Comparison of ENCODE assay signal across 8 cellular contexts in the genomic region with DNA sequence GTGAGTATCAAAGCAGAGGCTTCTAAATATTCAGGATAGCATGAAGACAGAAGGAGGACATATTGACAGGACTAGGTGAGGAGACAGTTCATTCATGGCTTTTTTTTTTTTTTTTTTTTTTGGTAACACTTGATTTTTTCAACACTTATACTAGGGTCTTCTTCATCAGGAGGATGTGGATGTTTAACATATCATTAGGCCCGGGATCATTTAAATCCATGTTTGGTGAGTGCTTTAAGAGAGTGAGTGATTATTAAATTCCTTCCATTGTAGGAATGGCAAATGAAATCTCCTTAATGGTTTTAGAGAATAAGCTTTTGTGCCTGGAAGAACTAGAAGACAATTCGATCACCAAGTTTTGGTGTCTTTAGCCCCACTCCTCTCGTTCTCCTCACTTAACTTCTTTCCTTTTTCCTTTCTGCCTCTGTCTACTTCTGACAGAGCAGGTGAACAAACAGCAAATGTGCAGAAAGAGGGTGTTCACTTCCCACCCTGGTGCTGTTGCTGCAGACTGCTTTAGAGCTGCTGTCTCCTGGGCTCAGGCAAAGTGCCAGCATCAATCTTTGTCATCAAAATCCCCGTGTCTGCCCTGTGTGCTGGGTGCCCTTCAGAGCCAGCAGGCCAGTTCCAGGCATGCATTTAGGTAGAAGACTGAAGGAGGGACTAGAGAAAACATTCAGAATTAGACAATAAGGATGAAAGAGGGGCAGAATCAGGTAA. TPM values are rescaled to one million over a fixed set of nuclear protein-coding genes. Genes with fewer than 3 reads are reported as not detected.
A peak's percentile ranks its signal among the peaks of the same experiment; 100 is the strongest.
DNase-seq lines count a peak whose midpoint lies in the region; ATAC-seq, FAIRE-seq and TF ChIP-seq lines count a peak whose summit lies in the region.

No MANE protein-coding gene starts in this region.

- no peak for FAIRE-seq in H54 (lab: Jason Lieb, UNC)

- peaks cover 39% of the 10 kb centered on the region for H3K4me1 ChIP-seq in psoas muscle

- TF ChIP-seq CTCF in WERI-Rb-1 (IDR thresholded peaks at IDR 0.05; ENCODE audit: low read depth, low read length) (no peak), psoas muscle (IDR thresholded peaks at IDR 0.05) (no peak)

- H3K27ac ChIP-seq in WERI-Rb-1 (no peak overlapping the region), psoas muscle (peak overlapping the region; percentile 86)

- H3K9me3 ChIP-seq in WERI-Rb-1 (ENCODE audit: severe bottlenecking) (no peaks in the 10 kb centered on the region), psoas muscle (no peaks in the 10 kb centered on the region)

- intact Hi-C loops in psoas muscle (cut with DNase I) = loop anchor here (1.0 to 2.0 kb wide), 3 partner anchors 23 to 36 kb away; a partner anchor contains a TSS

- TF ChIP-seq POLR2A in erythroblast (IDR thresholded peaks at IDR 0.05; ENCODE audit: low read length) (no peak), H54 (IDR thresholded peaks at IDR 0.05; ENCODE audit: low read depth, low read length) (no peak)

- H3K36me3 ChIP-seq in WERI-Rb-1 (no peaks in the 10 kb centered on the region), psoas muscle (ENCODE audit: insufficient read depth in 1 of 2, low read depth in 1 of 2) (no peaks in the 10 kb centered on the region)

- DNase-seq in activated T-cell treated with anti-CD3 and anti-CD28 coated beads for 24 hours (ENCODE audit: low read depth) (peak; percentile 16), activated T-cell treated with anti-CD3 and anti-CD28 coated beads for 4 hours (no peak), WERI-Rb-1 (peak; percentile 17), erythroblast (lab: John Stamatoyannopoulos, UW) (peak; percentile 38 to 51), psoas muscle (peak; percentile 22 to 57), H54 (ENCODE audit: insufficient read length, low spot score) (no peak)

- H3K4me3 ChIP-seq in WERI-Rb-1 (ENCODE audit: low read depth, low read length) (no peak overlapping the region), psoas muscle (peak overlapping the region; percentile 35)

- ATAC-seq in psoas muscle (peak; percentile 29 to 38 (median 34)), GM19328 (IDR thresholded peaks at IDR 0.05; ENCODE audit: unreplicated experiment) (no peak), HG03039 (IDR thresholded peaks at IDR 0.05; ENCODE audit: unreplicated experiment) (no peak)

- H3K27me3 ChIP-seq in WERI-Rb-1 (ENCODE audit: insufficient read depth, low read depth, severe bottlenecking) (no peaks in the 10 kb centered on the region), psoas muscle (ENCODE audit: insufficient read depth in 3 of 3, low read length in 2 of 3) (no peaks in the 10 kb centered on the region)

- WGBS in psoas muscle, 3 donors = 45 to 56% (median 53%) methylated on average over 4 of the region's 4 CpGs

RNA-seq across cellular contexts. Expression of a gene that starts 35.6 kb away (rescaled TPM):
- total RNA-seq in psoas muscle = 100 to 1,000 TPM in 2 of 4 donors, 10 to 100 TPM in 2; 89.5 to 152 (median 105) TPM
- 100 to 1,000 TPM; 115 to 152 (median 150) TPM for polyA plus RNA-seq in psoas muscle

RNA-seq across cellular contexts. Expression of a gene that starts 41.6 kb away (rescaled TPM):
- total RNA-seq in psoas muscle = 10 to 100 TPM; 15.4 to 46.7 (median 23.4) TPM
- 10 to 100 TPM in 1 of 3 donors, 1 to 10 TPM in 2; 4.0 to 11.2 (median 7.0) TPM for polyA plus RNA-seq in psoas muscle

Comparison
In these comparisons a context has a peak if more than half of its experiments do, and no peak if none do; other contexts are left out.
1. DNase-seq: peak in activated T-cell treated with anti-CD3 and anti-CD28 coated beads for 24 hours (single experiment), WERI-Rb-1 (single experiment), erythroblast (2 of 2) and psoas muscle (2 of 2); none in activated T-cell treated with anti-CD3 and anti-CD28 coated beads for 4 hours (single experiment) and H54 (single experiment).
2. ATAC-seq: peak in psoas muscle (4 of 4); none in GM19328 (single experiment) and HG03039 (single experiment).